In genomic region chr10:101529207-101529606, GRCh38 we compare ENCODE assay signal across 1 cellular context.
TF ChIP-seq lines count a peak whose summit lies in the region.

No MANE protein-coding gene starts in this region.

TF ChIP-seq in A549, 52 proteins besides CTCF, POLR2A, EP300 and RAD21 (continued from another document):
- TF ChIP-seq REST (IDR thresholded peaks at IDR 0.05): no peak
- no peak for TF ChIP-seq JUN (IDR thresholded peaks at IDR 0.05)
- TF ChIP-seq BCL3 (IDR thresholded peaks at IDR 0.05): no peak
- TF ChIP-seq ZFP36 (IDR thresholded peaks at IDR 0.05; ENCODE audit: borderline replicate concordance, partially characterized antibody): no peak
- TF ChIP-seq POLR2AphosphoS2 (conservative IDR thresholded peaks at IDR 0.05; ENCODE audit: low read length): no peak
- TF ChIP-seq, protein P1, sequence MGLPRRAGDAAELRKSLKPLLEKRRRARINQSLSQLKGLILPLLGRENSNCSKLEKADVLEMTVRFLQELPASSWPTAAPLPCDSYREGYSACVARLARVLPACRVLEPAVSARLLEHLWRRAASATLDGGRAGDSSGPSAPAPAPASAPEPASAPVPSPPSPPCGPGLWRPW (IDR thresholded peaks at IDR 0.05): no peak
- TF ChIP-seq JUNB (IDR thresholded peaks at IDR 0.05): no peak
- no peak for TF ChIP-seq SMC3 (IDR thresholded peaks at IDR 0.05)
- TF ChIP-seq CBX2 (IDR thresholded peaks at IDR 0.05; ENCODE audit: borderline replicate concordance, low read depth): no peak
